In genomic region chr11:79100093-79100704, GRCh38 we compare ENCODE assay signal across 8 cellular contexts.
DNase-seq lines count a peak whose midpoint lies in the region; ATAC-seq and TF ChIP-seq lines count a peak whose summit lies in the region.

No MANE protein-coding gene starts in this region.

- H3K4me2 ChIP-seq in mesendoderm (ENCODE audit: low read length): no peak overlapping the region

- H2BK120ac ChIP-seq in mesendoderm (ENCODE audit: low read depth, low read length): no peak overlapping the region

- H3K56ac ChIP-seq in mesendoderm (ENCODE audit: low read length): no peak overlapping the region

- ATAC-seq in GM19328 (IDR thresholded peaks at IDR 0.05; ENCODE audit: unreplicated experiment) (peak; percentile 92), HG03378 (IDR thresholded peaks at IDR 0.05; ENCODE audit: unreplicated experiment) (peak; percentile 81)

- H3K9me3 ChIP-seq in Peyer's patch: no peaks in the 10 kb centered on the region

- no peak for TF ChIP-seq POLR2A in Peyer's patch (IDR thresholded peaks at IDR 0.05)

- H3K79me1 ChIP-seq in mesendoderm (ENCODE audit: low read length): peaks cover 6% of the 10 kb centered on the region

- H3K36me3 ChIP-seq in Peyer's patch (no peaks in the 10 kb centered on the region), mesendoderm (ENCODE audit: control insufficient read depth, insufficient read depth, low read length) (no peaks in the 10 kb centered on the region)

- H3K18ac ChIP-seq in mesendoderm (ENCODE audit: low read length): no peak overlapping the region

- H3K27me3 ChIP-seq in Peyer's patch: no peaks in the 10 kb centered on the region
- H3K27me3 ChIP-seq in mesendoderm (ENCODE audit: insufficient read depth, low read length, poor library complexity): no peaks in the 10 kb centered on the region

- H3K4me1 ChIP-seq in Peyer's patch (no peaks in the 10 kb centered on the region), mesendoderm (ENCODE audit: control insufficient read depth, low read depth, low read length) (peaks cover 17% of the 10 kb centered on the region)

- TF ChIP-seq CTCF in Peyer's patch (IDR thresholded peaks at IDR 0.05): peak in 5 of 6 experiments; percentile 21 to 73 (median 62)

- WGBS in mesendoderm (ENCODE audit: extremely low coverage, insufficient coverage, low lambda C conversion rate): no CpG with 5 or more reads among the region's 9 CpGs

- no peak overlapping the region for H4K8ac ChIP-seq in mesendoderm (ENCODE audit: low read depth, low read length)

- H3K4me3 ChIP-seq in Peyer's patch: no peak overlapping the region
- no peak overlapping the region for H3K4me3 ChIP-seq in mesendoderm (ENCODE audit: low read length)

- H3K79me2 ChIP-seq in mesendoderm (ENCODE audit: control insufficient read depth, insufficient read depth, low read length): no peaks in the 10 kb centered on the region

- no peak overlapping the region for H2AK5ac ChIP-seq in mesendoderm (ENCODE audit: low read length)

- DNase-seq in NCI-H1436 (lab: John Stamatoyannopoulos, UW): peak; percentile 42
- DNase-seq in NCI-H1436 treated with DMSO at 0.1 percent for 48 hours (lab: John Stamatoyannopoulos, UW): no peak
- DNase-seq in Peyer's patch: peak in 1 of 3 donors; percentile 59
- peak; percentile 70 for DNase-seq in dermis blood vessel endothelial cell
- DNase-seq in mesendoderm: peak; percentile 75
- DNase-seq in activated CD4-positive, CD25-positive, alpha-beta regulatory T cell treated with anti-CD3 and anti-CD28 coated beads, Interleukin-2, amount 50 U/mL, for 72 hours: no peak

- H2BK5ac ChIP-seq in mesendoderm (ENCODE audit: low read length): no peak overlapping the region

- H4K5ac ChIP-seq in mesendoderm (ENCODE audit: low read length): no peak overlapping the region

- H3K4ac ChIP-seq in mesendoderm (ENCODE audit: low read depth, low read length): no peak overlapping the region

- H3K9ac ChIP-seq in mesendoderm (ENCODE audit: low read length): no peak overlapping the region

- H2BK15ac ChIP-seq in mesendoderm (replicated peaks; ENCODE audit: low read depth): no peak overlapping the region

- H3K23ac ChIP-seq in mesendoderm (ENCODE audit: low read length): no peak overlapping the region

- H3K27ac ChIP-seq in Peyer's patch (no peak overlapping the region), mesendoderm (ENCODE audit: low read depth, low read length) (no peak overlapping the region)

Comparison
In these comparisons a context has a peak if more than half of its experiments do, and no peak if none do; other contexts are left out.
1. DNase-seq: peak in NCI-H1436 (single experiment), dermis blood vessel endothelial cell (single experiment) and mesendoderm (single experiment); none in NCI-H1436 treated with DMSO at 0.1 percent for 48 hours (single experiment) and activated CD4-positive, CD25-positive, alpha-beta regulatory T cell treated with anti-CD3 and anti-CD28 coated beads, Interleukin-2, amount 50 U/mL, for 72 hours (single experiment).